Comparison of ENCODE assay signal across 8 cellular contexts in the genomic region with DNA sequence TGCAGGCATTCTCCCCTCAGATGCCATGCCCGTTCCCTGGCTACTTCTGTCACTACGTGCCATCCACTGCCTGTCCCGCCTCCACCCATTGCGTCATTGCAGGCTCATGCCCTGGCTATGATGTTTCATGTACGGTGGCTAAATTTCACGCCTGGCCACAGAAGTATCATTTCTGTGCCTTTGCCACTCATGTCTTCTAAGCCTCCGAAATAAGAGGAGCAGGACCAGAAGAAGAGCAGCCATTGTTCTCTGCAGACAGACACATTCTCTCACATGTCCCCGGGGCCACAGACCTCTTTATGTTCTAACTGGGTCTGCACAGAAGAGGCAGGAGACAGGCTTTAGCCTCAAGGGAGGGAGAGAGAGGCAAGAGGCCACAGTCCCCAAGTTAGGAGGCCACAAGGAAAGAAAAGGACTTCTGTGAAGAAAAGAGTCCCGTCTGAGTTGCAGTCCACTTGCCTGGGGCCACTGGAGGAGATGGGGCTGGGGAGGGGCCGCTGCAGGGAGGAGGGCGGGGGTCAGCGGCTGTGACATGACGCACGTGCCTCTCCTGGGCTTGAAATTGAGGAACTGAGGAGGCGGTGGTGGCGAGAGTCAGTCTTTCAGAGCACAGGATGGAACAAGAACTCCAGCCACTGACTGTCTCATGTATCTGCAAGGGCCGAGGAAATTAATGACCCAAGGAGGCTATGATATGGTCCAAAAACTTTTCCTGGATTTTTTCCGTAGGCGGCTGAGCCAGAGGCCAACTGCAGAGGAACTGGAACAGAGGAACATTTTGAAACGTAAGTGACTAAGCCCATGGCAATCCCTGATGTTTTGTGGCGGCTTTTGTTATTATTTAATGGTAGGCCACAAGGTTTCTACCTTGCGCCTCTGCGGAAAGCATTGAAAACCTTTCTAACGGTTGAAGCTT. TPM values are rescaled to one million over a fixed set of nuclear protein-coding genes. Genes with fewer than 3 reads are reported as not detected.
A peak's percentile ranks its signal among the peaks of the same experiment; 100 is the strongest.
DNase-seq lines count a peak whose midpoint lies in the region; ATAC-seq and TF ChIP-seq lines count a peak whose summit lies in the region.

No MANE protein-coding gene starts in this region.

- H2BK5ac ChIP-seq in trophoblast cell (ENCODE audit: low read depth, low read length, poor library complexity) = no peak overlapping the region

- POLR2A ChIA-PET in PC-9 (lab: Charles Lee; ENCODE audit: unreplicated experiment) = no interaction called here

- H3K4ac ChIP-seq in trophoblast cell (ENCODE audit: low read depth, low read length) = no peak overlapping the region

- H4K20me1 ChIP-seq in osteoblast (ENCODE audit: insufficient read depth, low read length) = no peaks in the 10 kb centered on the region
- H4K20me1 ChIP-seq in PC-9 (ENCODE audit: insufficient read depth) = no peaks in the 10 kb centered on the region

- WGBS in trophoblast cell (ENCODE audit: extremely low coverage, insufficient coverage, insufficient read length) = no CpG with 5 or more reads among the region's 24 CpGs

- CTCF ChIA-PET in PC-9 (lab: Charles Lee) = no interaction called here

- H3K4me2 ChIP-seq in trophoblast cell (ENCODE audit: low read length) (peak overlapping the region; percentile 10), osteoblast (ENCODE audit: insufficient read depth, low read length) (no peak overlapping the region), PC-9 (no peak overlapping the region)

- H3K4me1 ChIP-seq in trophoblast cell (ENCODE audit: control insufficient read depth in 1 of 2, insufficient read depth in 2 of 2, low read length in 2 of 2) (peaks cover 17 to 22% of the 10 kb centered on the region in 2 experiments), osteoblast (ENCODE audit: insufficient read depth, low read length) (no peaks in the 10 kb centered on the region), PC-9 (replicated peaks; ENCODE audit: insufficient read depth) (peaks cover 26% of the 10 kb centered on the region)

- H2BK120ac ChIP-seq in trophoblast cell (ENCODE audit: insufficient read depth, low read length, poor library complexity) = no peak overlapping the region

- no peak overlapping the region for H3K23ac ChIP-seq in trophoblast cell (ENCODE audit: low read length)

- BruUV-seq in PC-9 (replicated peaks; lab: Mats Ljungman, UMichigan) = no TSS peak

- no peak overlapping the region for H3K14ac ChIP-seq in trophoblast cell (ENCODE audit: low read length)

- H3K27me3 ChIP-seq in trophoblast cell (ENCODE audit: insufficient read depth, low read length) (no peaks in the 10 kb centered on the region), osteoblast (ENCODE audit: insufficient read depth, low read length) (no peaks in the 10 kb centered on the region), PC-9 (ENCODE audit: insufficient read depth, low read depth) (no peaks in the 10 kb centered on the region)

- ATAC-seq in GM18907 (IDR thresholded peaks at IDR 0.05; ENCODE audit: unreplicated experiment) (peak; percentile 55), HG03064 (IDR thresholded peaks at IDR 0.05; ENCODE audit: low read depth, unreplicated experiment) (peak; percentile 59)

- no peak overlapping the region for H3K18ac ChIP-seq in trophoblast cell (ENCODE audit: low read length)

- intact Hi-C loops in PC-9 (cut with micrococcal nuclease; ENCODE audit: unreplicated experiment) = no loop called here

- H3K27ac ChIP-seq in trophoblast cell (ENCODE audit: low read depth, low read length) (no peak overlapping the region), osteoblast (ENCODE audit: low read depth, low read length) (no peak overlapping the region), PC-9 (no peak overlapping the region)

- no peak overlapping the region for H3K4me3 Mint-ChIP-seq in activated naive CD8-positive, alpha-beta T cell treated with anti-CD3 and anti-CD28 coated beads for 36 hours

- H3K9ac ChIP-seq in trophoblast cell (ENCODE audit: low read length) = no peak overlapping the region

- no peak overlapping the region for H2AK5ac ChIP-seq in trophoblast cell (ENCODE audit: low read length)

- no peak overlapping the region for H4K12ac ChIP-seq in trophoblast cell (ENCODE audit: low read depth, low read length)

- H3K9me2 ChIP-seq in PC-9 (ENCODE audit: insufficient read depth) = no peaks in the 10 kb centered on the region

- H2AFZ ChIP-seq in trophoblast cell (ENCODE audit: insufficient read depth, low read length, poor library complexity) = no peak overlapping the region
- H2AFZ ChIP-seq in osteoblast (ENCODE audit: low read length) = no peak overlapping the region
- H2AFZ ChIP-seq in PC-9 = no peak overlapping the region

- H3K36me3 Mint-ChIP-seq in activated naive CD8-positive, alpha-beta T cell treated with anti-CD3 and anti-CD28 coated beads for 36 hours = no peaks in the 10 kb centered on the region

- no peaks in the 10 kb centered on the region for H3K27me3 Mint-ChIP-seq in activated naive CD8-positive, alpha-beta T cell treated with anti-CD3 and anti-CD28 coated beads for 36 hours

- H3K4me3 ChIP-seq in trophoblast cell (ENCODE audit: low read depth, low read length) (no peak overlapping the region), osteoblast (ENCODE audit: insufficient read depth, low read length) (no peak overlapping the region), PC-9 (no peak overlapping the region)

- no peaks in the 10 kb centered on the region for H3K9me3 Mint-ChIP-seq in activated naive CD8-positive, alpha-beta T cell treated with anti-CD3 and anti-CD28 coated beads for 36 hours

- H4K8ac ChIP-seq in trophoblast cell (ENCODE audit: low read depth, low read length) = no peak overlapping the region

- H3F3A ChIP-seq in PC-9 (ENCODE audit: insufficient read depth, low read depth) = peaks cover 6% of the 10 kb centered on the region; the same call in 1 of the 2 replicates

- H3K79me1 ChIP-seq in trophoblast cell (ENCODE audit: low read length) = peaks cover 2% of the 10 kb centered on the region

- peaks cover 29% of the 10 kb centered on the region for H3K4me1 Mint-ChIP-seq in activated naive CD8-positive, alpha-beta T cell treated with anti-CD3 and anti-CD28 coated beads for 36 hours

- TF ChIP-seq CTCF in osteoblast (IDR thresholded peaks at IDR 0.05; ENCODE audit: extremely low read depth, low read depth, low read length) = no peak
- no peak for TF ChIP-seq CTCF in PC-9 (conservative IDR thresholded peaks at IDR 0.05)

- H3K9me3 ChIP-seq in trophoblast cell (ENCODE audit: insufficient read depth, low read depth, low read length) = no peaks in the 10 kb centered on the region
- H3K9me3 ChIP-seq in osteoblast (ENCODE audit: low read depth, low read length) = no peaks in the 10 kb centered on the region
- H3K9me3 ChIP-seq in PC-9 (ENCODE audit: insufficient read depth, low read depth) = no peaks in the 10 kb centered on the region

- H3K27ac Mint-ChIP-seq in activated naive CD8-positive, alpha-beta T cell treated with anti-CD3 and anti-CD28 coated beads for 36 hours = peak overlapping the region; percentile 60

- no peak for DNase-seq in activated naive CD8-positive, alpha-beta T cell treated with anti-CD3 and anti-CD28 coated beads for 36 hours
- DNase-seq in trophoblast cell (peak; percentile 61 to 73), osteoblast (ENCODE audit: insufficient read length, low spot score, missing footprints) (no peak), GM19240 (ENCODE audit: insufficient read length, low spot score) (no peak), PC-9 (no peak), NCI-H524 (lab: John Stamatoyannopoulos, UW) (no peak)

- no peak overlapping the region for H4K91ac ChIP-seq in trophoblast cell (ENCODE audit: low read depth, low read length)

- no peak overlapping the region for H2BK12ac ChIP-seq in trophoblast cell (ENCODE audit: low read length)

- H3K36me3 ChIP-seq in trophoblast cell (ENCODE audit: control insufficient read depth in 1 of 2, insufficient read depth in 2 of 2, low read length in 2 of 2) (no peaks in the 10 kb centered on the region), osteoblast (ENCODE audit: insufficient read depth, low read length) (no peaks in the 10 kb centered on the region), PC-9 (ENCODE audit: low read depth) (no peaks in the 10 kb centered on the region)

- H3K79me2 ChIP-seq in trophoblast cell (ENCODE audit: control insufficient read depth, insufficient read depth, low read length, poor library complexity) (no peaks in the 10 kb centered on the region), osteoblast (ENCODE audit: insufficient read depth, low read length) (no peaks in the 10 kb centered on the region), PC-9 (ENCODE audit: low read depth) (no peaks in the 10 kb centered on the region)

RNA-seq across cellular contexts. Expression of a gene that starts 55.9 kb away (rescaled TPM):
- 10 to 100 TPM; 20.2 to 20.6 TPM for total RNA-seq in activated naive CD8-positive, alpha-beta T cell treated with anti-CD3 and anti-CD28 coated beads for 36 hours
- 32.2 and 33.6 TPM in 2 replicates for polyA plus RNA-seq in trophoblast cell (2013)
- 18.8 and 25.3 TPM in 2 replicates for total RNA-seq in osteoblast
- total RNA-seq in PC-9 (2021) = 29.2 and 30.4 TPM in 2 replicates

Comparison
In these comparisons a context has a peak if more than half of its experiments do, and no peak if none do; other contexts are left out.
1. DNase-seq: peak in trophoblast cell (2 of 2); none in activated naive CD8-positive, alpha-beta T cell treated with anti-CD3 and anti-CD28 coated beads for 36 hours (single experiment), osteoblast (single experiment), GM19240 (single experiment), PC-9 (0 of 2) and NCI-H524 (0 of 2).